12 cellular contexts compared by ENCODE assay signal in the genomic region with DNA sequence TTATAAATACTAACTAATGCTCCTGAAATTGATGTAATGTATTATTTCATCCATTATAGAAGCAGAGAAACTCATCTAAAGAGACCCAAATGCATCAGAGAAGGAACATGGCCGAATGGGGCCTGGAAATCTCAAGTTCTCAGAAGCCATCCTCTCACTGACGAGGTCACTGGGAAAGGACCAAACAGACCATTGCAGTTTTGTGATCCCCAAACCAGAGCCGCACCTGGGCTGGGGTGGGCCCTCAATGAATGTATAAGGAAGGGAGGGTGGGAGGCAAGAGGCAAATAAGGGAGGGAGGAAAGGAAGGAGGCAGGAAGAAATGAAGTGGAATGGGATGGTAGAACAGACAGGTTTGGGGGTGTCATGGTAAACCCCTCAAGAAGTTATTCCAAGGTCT.
"Had no signal": no experiment of that assay in that cellular context is flagged by ENCODE, and none has a peak within 500 bp of the region (broad histone marks: within the 10 kb centered on the region; RNA-seq: fewer than 3 reads in every experiment).

No MANE protein-coding gene starts in this region.

- FAIRE-seq: endothelial cell of umbilical vein had no signal

- H3K4me3 ChIP-seq: smooth muscle cell, suprapubic skin, thyroid gland, uterus had no signal

- H3K27ac ChIP-seq: foreskin keratinocyte, suprapubic skin, thyroid gland, uterus had no signal

- H3K27me3 ChIP-seq: foreskin keratinocyte, suprapubic skin, thyroid gland, uterus had no signal

- H3K4me1 ChIP-seq: foreskin keratinocyte, thyroid gland, uterus had no signal

- H3K4me2 ChIP-seq: smooth muscle cell had no signal

- DNase-seq: erythroblast; foreskin keratinocyte; mesendoderm; naive thymus-derived CD8-positive, alpha-beta T cell; posterior cingulate gyrus; stimulated activated CD4-positive, alpha-beta T cell treated with anti-CD3 and anti-CD28 coated beads, Interleukin-2, amount 100 ng/mL, for 48 hours; stimulated activated naive CD4-positive, alpha-beta T cell treated with Interleukin-2 at 50 U/mL for 16 hours; thyroid gland; uterus had no signal

- H3K9me3 ChIP-seq: suprapubic skin, thyroid gland, uterus had no signal

- H3K36me3 ChIP-seq: suprapubic skin, thyroid gland, uterus had no signal
